Comparison of ENCODE assay signal across 8 cellular contexts in the genomic region with DNA sequence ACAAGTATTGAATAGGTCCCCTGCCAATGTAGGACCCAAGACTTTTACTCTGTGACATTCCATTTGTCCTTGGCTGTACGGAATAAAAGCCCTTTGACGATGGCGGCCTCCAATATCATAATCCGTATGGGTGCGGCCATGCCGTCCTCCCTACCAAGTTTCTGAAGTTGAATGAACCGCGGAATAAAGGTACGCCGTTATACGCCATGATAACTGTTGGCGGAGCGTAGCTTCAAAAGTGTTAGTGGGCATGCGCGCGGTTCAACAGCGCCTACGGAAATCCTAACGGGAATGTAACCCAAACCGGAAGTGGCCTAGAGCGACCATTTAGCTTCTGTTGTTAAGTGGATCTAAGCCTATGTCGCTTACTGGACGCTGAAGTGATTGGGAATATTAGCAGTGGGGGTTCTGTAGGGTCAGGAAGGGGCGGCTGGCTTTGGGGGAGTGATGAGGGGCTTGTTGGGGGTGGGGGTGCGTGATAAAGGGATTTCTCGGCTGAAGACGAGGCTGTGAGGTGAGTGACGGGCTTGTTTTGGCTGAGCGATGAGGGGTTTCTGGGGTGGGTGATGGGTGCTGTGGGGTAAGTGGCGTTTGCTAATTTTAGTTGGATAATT. TPM values are rescaled to one million over a fixed set of nuclear protein-coding genes. Genes with fewer than 3 reads are reported as not detected.
DNase-seq lines count a peak whose midpoint lies in the region; ATAC-seq, FAIRE-seq and TF ChIP-seq lines count a peak whose summit lies in the region.

A gene (plus strand): TSS at position 322 of the 614 bp plus-strand sequence. CDS start 2,047 bp downstream, outside the sequence.

- intact Hi-C loops in spleen (cut with DNase I; ENCODE audit: low total_unique reads): no loop called here

- FAIRE-seq in islet of Langerhans (lab: Jason Lieb, UNC): peak; percentile 100

- no peaks in the 10 kb centered on the region for H3K9me3 ChIP-seq in spleen

- peaks cover 9 to 47% (median 33%) of the 10 kb centered on the region in 6 donors for H3K4me1 ChIP-seq in spleen

- H3K27me3 ChIP-seq in spleen (replicated peaks in 1 of 7): peaks cover 0 to 3% (median 0%) of the 10 kb centered on the region in 7 donors

- peak within 1 kb of the TSS in 6 of 8 donors; percentile 48 to 85 (median 74) for H3K27ac ChIP-seq in spleen

- peaks cover 0 to 31% (median 14%) of the 10 kb centered on the region in 6 donors for H3K36me3 ChIP-seq in spleen

- peak within 1 kb of the TSS; percentile 47 to 89 (median 64) for H3K4me3 ChIP-seq in spleen

- DNase-seq in NCI-H2029 (lab: John Stamatoyannopoulos, UW) (peak; percentile 15), NCI-H2029 treated with DMSO at 0.1 percent for 48 hours (lab: John Stamatoyannopoulos, UW) (no peak), NCI-H2196 treated with DMSO at 0.1 percent for 48 hours (lab: John Stamatoyannopoulos, UW; ENCODE audit: unreplicated experiment) (peak; percentile 92), cerebellar cortex (ENCODE audit: low spot score) (peak; percentile 99), spleen (peak; percentile 90)
- peak; percentile 69 for DNase-seq in activated CD4-positive, CD25-positive, alpha-beta regulatory T cell treated with anti-CD3 and anti-CD28 coated beads, Interleukin-2, amount 50 U/mL, for 16 hours (ENCODE audit: low read depth, low spot score)

- peak; percentile 62 for ATAC-seq in HG03064 (IDR thresholded peaks at IDR 0.05; ENCODE audit: low read depth, unreplicated experiment)

- 0 to 1% (median 0%) methylated on average over 30 of the region's 30 CpGs for WGBS in spleen, 5 donors

- no peak for TF ChIP-seq CTCF in spleen (IDR thresholded peaks at IDR 0.05 in 8 of 11, conservative IDR thresholded peaks at IDR 0.05 in 3 of 11)

- no peak for TF ChIP-seq POLR2A in spleen (IDR thresholded peaks at IDR 0.05)

RNA-seq across cellular contexts. Expression of the gene that starts here (rescaled TPM):
- 10 to 100 TPM; 10.5 to 24.4 (median 18.4) TPM for total RNA-seq in spleen
- 1 to 10 TPM; 1.8 to 4.2 (median 2.0) TPM for polyA plus RNA-seq in spleen
